Comparison of ENCODE assay signal across 18 cellular contexts in the genomic region with DNA sequence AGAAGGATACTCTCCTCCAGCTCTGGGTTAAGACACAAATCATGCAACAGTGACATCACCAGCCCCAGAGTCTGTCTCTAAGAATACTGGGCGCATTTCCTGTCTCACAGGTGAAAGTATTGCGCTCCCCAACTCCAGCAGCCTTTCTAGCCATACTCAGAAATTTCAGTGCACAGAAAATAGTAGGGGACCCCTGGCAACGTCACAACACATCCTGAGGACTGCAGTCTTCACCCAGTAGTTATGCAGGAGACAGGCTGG.
DNase-seq lines count a peak whose midpoint lies in the region; ATAC-seq and TF ChIP-seq lines count a peak whose summit lies in the region.
"Had no signal": no experiment of that assay in that cellular context is flagged by ENCODE, and none has a peak within 500 bp of the region (broad histone marks: within the 10 kb centered on the region; RNA-seq: fewer than 3 reads in every experiment).

No MANE protein-coding gene starts in this region.

- H3K18ac ChIP-seq in H9 (ENCODE audit: insufficient read length, low read depth, low read length), result no peak overlapping the region

- H2BK120ac ChIP-seq in H9 (ENCODE audit: low read depth, low read length, poor library complexity, severe bottlenecking), result no peak overlapping the region

- no peaks in the 10 kb centered on the region for H3K79me1 ChIP-seq in H9 (ENCODE audit: insufficient read depth, low read depth, low read length, poor library complexity, severe bottlenecking)

- no peaks in the 10 kb centered on the region for H3K9me3 ChIP-seq in BLaER1
- no peaks in the 10 kb centered on the region for H3K9me3 ChIP-seq in H9 (ENCODE audit: control insufficient read depth, low read depth, low read length)
- H3K9me3 ChIP-seq in neural cell (ENCODE audit: low read length), result no peaks in the 10 kb centered on the region
- no peaks in the 10 kb centered on the region for H3K9me3 ChIP-seq in tibial artery
- H3K9me3 ChIP-seq: BE2C, SK-N-SH had no signal

- no peak overlapping the region for H4K8ac ChIP-seq in H9 (replicated peaks; ENCODE audit: insufficient read length, low read depth, low read length)

- no peaks in the 10 kb centered on the region for H3K23me2 ChIP-seq in H9 (ENCODE audit: insufficient read length, low read depth, low read length, poor library complexity, severe bottlenecking)

- no peak overlapping the region for H2AFZ ChIP-seq in H9 (ENCODE audit: low read length)
- H2AFZ ChIP-seq in neural cell (ENCODE audit: low read depth, low read length), result peak overlapping the region; percentile 15

- H3K27me3 ChIP-seq in BLaER1 (no peaks in the 10 kb centered on the region), H9 (ENCODE audit: insufficient read depth, low read length) (no peaks in the 10 kb centered on the region), neural cell (ENCODE audit: insufficient read depth, low read depth, low read length) (no peaks in the 10 kb centered on the region), tibial artery (peaks cover 0 to 2% of the 10 kb centered on the region in 2 donors)
- H3K27me3 ChIP-seq: BE2C had no signal

- H3K23ac ChIP-seq in H9 (ENCODE audit: insufficient read length, low read depth, low read length), result no peak overlapping the region

- H3F3A ChIP-seq in neural cell (ENCODE audit: insufficient read depth, low read length, poor library complexity, severe bottlenecking), result no peaks in the 10 kb centered on the region

- H3K56ac ChIP-seq in H9 (ENCODE audit: insufficient read length, low read depth, low read length), result no peak overlapping the region

- no peak overlapping the region for H2AK5ac ChIP-seq in H9 (ENCODE audit: insufficient read length, low read length)

- H3K79me2 ChIP-seq in H9 (ENCODE audit: insufficient read depth, low read length), result no peaks in the 10 kb centered on the region
- no peaks in the 10 kb centered on the region for H3K79me2 ChIP-seq in neural cell (replicated peaks; ENCODE audit: insufficient read depth, low read length)

- H2BK12ac ChIP-seq in H9 (ENCODE audit: insufficient read length, low read depth, low read length), result no peak overlapping the region

- no CpG with 5 or more reads among the region's 3 CpGs for WGBS in H9 (ENCODE audit: extremely low coverage, insufficient read length, low lambda C conversion rate)

- CTCF ChIA-PET in T-cell (lab: Charles Lee), result no interaction called here

- no peak for DNase-seq in H9
- no peak for DNase-seq in T-cell
- no peak for DNase-seq in tibial artery
- DNase-seq in naive thymus-derived CD8-positive, alpha-beta T cell, result no peak
- DNase-seq in GM19240 (ENCODE audit: insufficient read length, low spot score), result no peak
- DNase-seq: BE2C; CD8-positive, alpha-beta memory T cell; HFFc6; NCI-H1417 treated with DMSO at 0.1 percent for 48 hours; NCI-H1930; NCI-H345; PC-3; SHP77 treated with DMSO at 0.1 percent for 48 hours; SK-N-SH had no signal

- H3T11ph ChIP-seq in H9 (ENCODE audit: low read length), result no peak overlapping the region

- H3K36me3 Mint-ChIP-seq in H9 (ENCODE audit: insufficient read depth in 1 of 3, low read depth in 3 of 3), result no peaks in the 10 kb centered on the region
- H3K36me3 Mint-ChIP-seq in T-cell, result no peaks in the 10 kb centered on the region
- no peaks in the 10 kb centered on the region for H3K36me3 Mint-ChIP-seq in naive thymus-derived CD8-positive, alpha-beta T cell

- no peak overlapping the region for H2BK5ac ChIP-seq in H9 (ENCODE audit: insufficient read length, low read length)

- H3K4me2 ChIP-seq in BLaER1, result peak overlapping the region; percentile 86
- H3K4me2 ChIP-seq in H9 (ENCODE audit: insufficient read depth, insufficient read length, low read length), result no peak overlapping the region
- no peak overlapping the region for H3K4me2 ChIP-seq in neural cell (ENCODE audit: low read length)
- H3K4me2 ChIP-seq: KMS-11, SK-N-SH had no signal

- no peak overlapping the region for H2BK20ac ChIP-seq in H9 (ENCODE audit: low read depth, low read length, poor library complexity, severe bottlenecking)

- intact Hi-C loops in tibial artery (cut with DNase I; ENCODE audit: low total_unique reads), result no loop called here

- peaks cover 2% of the 10 kb centered on the region for H3K27me3 Mint-ChIP-seq in H9 (ENCODE audit: low read depth)
- H3K27me3 Mint-ChIP-seq in T-cell, result no peaks in the 10 kb centered on the region
- H3K27me3 Mint-ChIP-seq in naive thymus-derived CD8-positive, alpha-beta T cell, result no peaks in the 10 kb centered on the region

- H4K5ac ChIP-seq in H9 (ENCODE audit: insufficient read length, low read depth, low read length), result no peak overlapping the region

- H3K27ac ChIP-seq in BLaER1 (peak overlapping the region; percentile 71), H9 (ENCODE audit: insufficient read length, low read depth, low read length) (no peak overlapping the region), cingulate gyrus (ENCODE audit: low read depth, low read length) (peak overlapping the region; percentile 87), neural cell (ENCODE audit: low read length) (peak overlapping the region; percentile 86), tibial artery (no peak overlapping the region)
- H3K27ac ChIP-seq: KMS-11 had no signal

- no peaks in the 10 kb centered on the region for H3K9me2 ChIP-seq in neural cell (ENCODE audit: insufficient read depth, low read length)
- H3K9me2 ChIP-seq: SK-N-SH had no signal

- TF ChIP-seq CTCF in H9 (conservative IDR thresholded peaks at IDR 0.05) (no peak), neural cell (IDR thresholded peaks at IDR 0.05; ENCODE audit: poor library complexity, severe bottlenecking) (no peak), tibial artery (IDR thresholded peaks at IDR 0.05) (no peak)

- H3K9ac ChIP-seq in BLaER1 (peak overlapping the region; percentile 35; the same call in 1 of the 2 replicates), H9 (ENCODE audit: extremely low read depth, insufficient read length, low read length) (no peak overlapping the region), neural cell (ENCODE audit: low read length) (peak overlapping the region; percentile 62)
- H3K9ac ChIP-seq: KMS-11, SK-N-SH had no signal

- H3K9me3 Mint-ChIP-seq in H9 (no peaks in the 10 kb centered on the region), T-cell (no peaks in the 10 kb centered on the region)
- H3K9me3 Mint-ChIP-seq in naive thymus-derived CD8-positive, alpha-beta T cell, result no peaks in the 10 kb centered on the region
- H3K9me3 Mint-ChIP-seq: CD8-positive, alpha-beta memory T cell; HFFc6 had no signal

- peaks cover 51% of the 10 kb centered on the region for H3K36me3 ChIP-seq in BLaER1
- H3K36me3 ChIP-seq in neural cell (ENCODE audit: insufficient read depth, low read length), result no peaks in the 10 kb centered on the region
- no peaks in the 10 kb centered on the region for H3K36me3 ChIP-seq in tibial artery
- H3K36me3 ChIP-seq: BE2C had no signal

- H3K4me3 Mint-ChIP-seq in H9 (no peak overlapping the region), T-cell (no peak overlapping the region)
- H3K4me3 Mint-ChIP-seq in naive thymus-derived CD8-positive, alpha-beta T cell, result no peak overlapping the region
- H3K4me3 Mint-ChIP-seq: CD8-positive, alpha-beta memory T cell; HFFc6 had no signal

- H3K27ac Mint-ChIP-seq in H9 (no peak overlapping the region), T-cell (no peak overlapping the region)
- H3K27ac Mint-ChIP-seq in naive thymus-derived CD8-positive, alpha-beta T cell, result no peak overlapping the region
- H3K27ac Mint-ChIP-seq: HFFc6 had no signal

- H3K4me3 ChIP-seq in BLaER1, result no peak overlapping the region
- peak overlapping the region; percentile 63 for H3K4me3 ChIP-seq in neural cell (ENCODE audit: low read length)
- no peak overlapping the region for H3K4me3 ChIP-seq in tibial artery

- TF ChIP-seq RAD21 in neural cell (conservative IDR thresholded peaks at IDR 0.05), result no peak

- H3K4me1 Mint-ChIP-seq in H9 (peaks cover 13 to 15% of the 10 kb centered on the region in 2 experiments), T-cell (no peaks in the 10 kb centered on the region)
- peaks cover 0 to 19% (median 1%) of the 10 kb centered on the region in 4 donors for H3K4me1 Mint-ChIP-seq in naive thymus-derived CD8-positive, alpha-beta T cell

- POLR2A ChIA-PET in T-cell (lab: Charles Lee), result no interaction called here
- POLR2A ChIA-PET in naive thymus-derived CD8-positive, alpha-beta T cell (lab: Charles Lee), result no interaction called here

- H4K20me1 ChIP-seq in BLaER1 (peaks cover 32% of the 10 kb centered on the region), H9 (ENCODE audit: control insufficient read depth, insufficient read depth, insufficient read length) (no peaks in the 10 kb centered on the region), neural cell (ENCODE audit: insufficient read depth) (no peaks in the 10 kb centered on the region)

- TF ChIP-seq EP300 in neural cell (conservative IDR thresholded peaks at IDR 0.05; ENCODE audit: poor library complexity, severe bottlenecking), result no peak

- H3K4me1 ChIP-seq in BLaER1 (peaks cover 89% of the 10 kb centered on the region), H9 (ENCODE audit: insufficient read depth, low read length) (peaks cover 2% of the 10 kb centered on the region; the same call in 1 of the 2 replicates), tibial artery (peaks cover 0 to 5% (median 0%) of the 10 kb centered on the region in 4 donors)
- H3K4me1 ChIP-seq: BE2C had no signal

- no peak overlapping the region for H2BK15ac ChIP-seq in H9 (ENCODE audit: low read depth, low read length)

- no peak for ATAC-seq in T-cell (replicated peaks in 1 of 4)
- ATAC-seq in naive thymus-derived CD8-positive, alpha-beta T cell, result no peak
- ATAC-seq: PC-3 had no signal

- 0 out of 2 replicates have a peak overlapping the region, but pooled peaks have one; percentile 41 for H3K14ac ChIP-seq in H9 (ENCODE audit: insufficient read depth, low read length)

- H4K91ac ChIP-seq in H9 (ENCODE audit: insufficient read length, low read depth, low read length), result no peak overlapping the region

- H3K4ac ChIP-seq in H9 (ENCODE audit: low read depth, low read length), result no peak overlapping the region

TF ChIP-seq in neural cell, 6 proteins besides CTCF, POLR2A, EP300 and RAD21 (continues in another document):
- TF ChIP-seq MXI1 (conservative IDR thresholded peaks at IDR 0.05; ENCODE audit: poor library complexity, severe bottlenecking) (no peak), TAF1 (IDR thresholded peaks at IDR 0.05; ENCODE audit: low read depth) (no peak), EZH2 (IDR thresholded peaks at IDR 0.05; ENCODE audit: borderline replicate concordance, insufficient read depth, low read length, poor library complexity, severe bottlenecking) (no peak)

Comparison
In these comparisons a context has a peak if more than half of its experiments do, and no peak if none do; other contexts are left out.
1. H3K27ac ChIP-seq: peak in BLaER1 (single experiment), cingulate gyrus (single experiment) and neural cell (single experiment); none in H9 (single experiment) and tibial artery (0 of 2).